ENCODE assay signal across 1 cellular context in genomic region chr12:47221256-47222023, GRCh38.
TF ChIP-seq lines count a peak whose summit lies in the region.

No MANE protein-coding gene starts in this region.

TF ChIP-seq in HepG2, 621 proteins besides CTCF, POLR2A, EP300 and RAD21 (continued from another document and continues in another):
- TF ChIP-seq SOX6 (IDR thresholded peaks at IDR 0.05) (no peak), SOX6 (CRISPR knock-in tag; IDR thresholded peaks at IDR 0.05) (peak; percentile 93), RFXAP (CRISPR knock-in tag; IDR thresholded peaks at IDR 0.05; ENCODE audit: borderline replicate concordance) (no peak), ZNF589 (CRISPR knock-in tag; conservative IDR thresholded peaks at IDR 0.05) (no peak), KLF16 (CRISPR knock-in tag; IDR thresholded peaks at IDR 0.05) (0 out of 4 replicates have a peak, but pooled peaks of 1 of the 2 experiments have one; percentile 52), GPBP1L1 (CRISPR knock-in tag; IDR thresholded peaks at IDR 0.05) (no peak), ZNF75D (CRISPR knock-in tag; IDR thresholded peaks at IDR 0.05; ENCODE audit: borderline replicate concordance) (no peak), ATAD3A (CRISPR knock-in tag; IDR thresholded peaks at IDR 0.05) (no peak), ZGPAT (CRISPR knock-in tag; IDR thresholded peaks at IDR 0.05) (0 out of 2 replicates have a peak, but pooled peaks have one; percentile 25), SNAI1 (CRISPR knock-in tag; IDR thresholded peaks at IDR 0.05; ENCODE audit: borderline replicate concordance) (no peak), POLR2AphosphoS2 (IDR thresholded peaks at IDR 0.05; ENCODE audit: low read depth, low read length) (no peak), ZFP82 (CRISPR knock-in tag; IDR thresholded peaks at IDR 0.05; ENCODE audit: borderline replicate concordance) (no peak), CREBL2 (CRISPR knock-in tag; IDR thresholded peaks at IDR 0.05; ENCODE audit: borderline replicate concordance) (no peak), ZNF549 (CRISPR knock-in tag; IDR thresholded peaks at IDR 0.05) (no peak), HNF1A (IDR thresholded peaks at IDR 0.05; ENCODE audit: low read depth) (0 out of 2 replicates have a peak, but pooled peaks have one; percentile 17), HNF1A (CRISPR knock-in tag; IDR thresholded peaks at IDR 0.05; ENCODE audit: borderline replicate concordance) (no peak), ZNF576 (CRISPR knock-in tag; IDR thresholded peaks at IDR 0.05) (no peak), AHR (CRISPR knock-in tag; IDR thresholded peaks at IDR 0.05) (no peak), KAT7 (CRISPR knock-in tag; IDR thresholded peaks at IDR 0.05; ENCODE audit: borderline replicate concordance) (no peak), UBTF (CRISPR knock-in tag; IDR thresholded peaks at IDR 0.05) (no peak), ELF1 (CRISPR knock-in tag; IDR thresholded peaks at IDR 0.05) (0 out of 2 replicates have a peak, but pooled peaks have one; percentile 27), RBM22 (optimal IDR thresholded peaks at IDR 0.05; ENCODE audit: low read length) (no peak), GATAD1 (CRISPR knock-in tag; IDR thresholded peaks at IDR 0.05) (0 out of 2 replicates have a peak, but pooled peaks have one; percentile 37), ZBTB34 (CRISPR knock-in tag; IDR thresholded peaks at IDR 0.05) (no peak), ZNF768 (CRISPR knock-in tag; IDR thresholded peaks at IDR 0.05) (no peak), GABPB1 (CRISPR knock-in tag; IDR thresholded peaks at IDR 0.05) (no peak), ERF (CRISPR knock-in tag; IDR thresholded peaks at IDR 0.05) (no peak), KDM5A (IDR thresholded peaks at IDR 0.05; ENCODE audit: borderline replicate concordance, low read length) (no peak), NR0B2 (CRISPR knock-in tag; IDR thresholded peaks at IDR 0.05) (no peak), MED1 (CRISPR knock-in tag; IDR thresholded peaks at IDR 0.05) (no peak), DBP (CRISPR knock-in tag; IDR thresholded peaks at IDR 0.05; ENCODE audit: not compliant biosample characterization) (no peak), HNRNPL (IDR thresholded peaks at IDR 0.05; ENCODE audit: low read depth, low read length) (no peak), PBX2 (CRISPR knock-in tag; IDR thresholded peaks at IDR 0.05) (no peak), ZBTB2 (CRISPR knock-in tag; IDR thresholded peaks at IDR 0.05; ENCODE audit: low read depth) (no peak), CREB1 (IDR thresholded peaks at IDR 0.05) (no peak), CREB1 (CRISPR knock-in tag; IDR thresholded peaks at IDR 0.05) (no peak), REPIN1 (CRISPR knock-in tag; IDR thresholded peaks at IDR 0.05; ENCODE audit: borderline replicate concordance, low read depth) (0 out of 2 replicates have a peak, but pooled peaks have one; percentile 53), ARID4A (CRISPR knock-in tag; IDR thresholded peaks at IDR 0.05; ENCODE audit: borderline replicate concordance) (no peak), NR2F6 (IDR thresholded peaks at IDR 0.05) (peak; percentile 51), NR2F6 (CRISPR knock-in tag; IDR thresholded peaks at IDR 0.05) (peak; percentile 63), FOXP1 (IDR thresholded peaks at IDR 0.05) (no peak), FOXP1 (CRISPR knock-in tag; IDR thresholded peaks at IDR 0.05) (peak; percentile 49; the same call in 1 of the 2 replicates), ZNF672 (CRISPR knock-in tag; IDR thresholded peaks at IDR 0.05) (no peak)
